ENCODE assay signal across 1 cellular context in genomic region chr6:32240686-32241085, GRCh38.
TF ChIP-seq lines count a peak whose summit lies in the region.

No MANE protein-coding gene starts in this region.

TF ChIP-seq in HepG2, 621 proteins besides CTCF, POLR2A, EP300 and RAD21:
- TF ChIP-seq RNF219 (CRISPR knock-in tag; IDR thresholded peaks at IDR 0.05) (no peak), NR2F6 (IDR thresholded peaks at IDR 0.05) (peak; percentile 23; the same call in 1 of the 2 replicates), NR2F6 (CRISPR knock-in tag; IDR thresholded peaks at IDR 0.05) (no peak), U2AF2 (IDR thresholded peaks at IDR 0.05; ENCODE audit: low read depth, low read length) (no peak)
